In the genomic region with DNA sequence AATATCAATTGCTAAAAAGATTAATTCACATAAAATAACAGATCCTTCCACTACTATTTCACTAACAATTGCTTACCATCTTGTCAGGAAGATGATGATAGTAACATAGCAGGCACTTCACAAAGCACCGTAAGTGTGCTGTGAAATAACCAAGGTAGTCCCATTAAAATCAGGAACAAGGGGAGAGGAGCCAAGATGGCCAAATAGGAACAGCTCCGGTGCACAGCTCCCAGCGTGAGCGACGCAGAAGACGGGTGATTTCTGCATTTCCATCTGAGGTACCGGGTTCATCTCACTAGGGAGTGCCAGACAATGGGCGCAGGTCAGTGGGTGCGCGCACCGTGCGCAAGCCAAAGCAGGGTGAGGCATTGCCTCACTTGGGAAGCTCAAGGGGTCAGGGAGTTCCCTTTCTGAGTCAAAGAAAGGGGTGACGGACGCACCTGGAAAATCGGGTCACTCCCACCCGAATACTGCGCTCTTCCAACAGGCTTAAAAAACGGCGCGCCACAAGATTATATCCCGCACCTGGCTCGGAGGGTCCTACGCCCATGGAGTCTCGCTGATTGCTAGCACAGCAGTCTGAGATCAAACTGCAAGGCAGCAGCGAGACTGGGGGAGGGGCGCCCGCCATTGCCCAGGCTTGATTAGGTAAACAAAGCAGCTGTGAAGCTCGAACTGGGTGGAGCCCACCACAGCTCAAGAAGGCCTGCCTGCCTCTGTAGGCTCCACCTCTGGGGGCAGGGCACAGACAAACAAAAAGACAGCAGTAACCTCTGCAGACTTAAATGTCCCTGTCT, we compare ENCODE assay signal across 10 cellular contexts. TPM values are rescaled to one million over a fixed set of nuclear protein-coding genes. Genes with fewer than 3 reads are reported as not detected.
"Had no signal": no experiment of that assay in that cellular context is flagged by ENCODE, and none has a peak within 500 bp of the region (broad histone marks: within the 10 kb centered on the region; RNA-seq: fewer than 3 reads in every experiment).

No MANE protein-coding gene starts in this region.

RNA-seq across cellular contexts. Expression of gene IAPP, which starts 22.3 kb away (rescaled TPM):
- total RNA-seq: esophagus mucosa; gastroesophageal sphincter; heart right ventricle; kidney; lung; natural killer cell treated with Interleukin-12 subunit alpha and Interleukin-12 subunit beta and Interleukin-15 and Interleukin-18, amount 100 ng/mL, for 72 hours; osteoblast; psoas muscle; right cardiac atrium; skeletal muscle tissue had no signal
- polyA plus RNA-seq: right cardiac atrium had no signal
